ENCODE assay signal across 22 cellular contexts in the genomic region with DNA sequence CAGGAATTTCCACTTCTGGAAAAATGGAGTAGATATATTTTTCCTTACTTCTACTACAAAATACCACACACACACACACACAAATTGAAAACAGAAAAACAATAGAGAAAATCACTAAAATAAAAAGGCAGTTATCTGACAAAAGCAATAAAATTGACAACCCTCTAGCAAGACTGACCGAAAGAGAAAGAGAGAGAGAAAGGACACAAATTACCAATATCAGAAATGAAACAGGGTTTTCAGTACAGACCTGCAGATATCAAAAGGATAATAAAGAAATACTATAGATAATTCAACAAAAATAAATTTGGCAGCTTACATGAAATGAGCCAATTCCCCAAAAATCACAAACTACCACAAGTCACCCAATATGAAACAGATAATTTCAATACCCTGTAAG.
"Had no signal": no experiment of that assay in that cellular context is flagged by ENCODE, and none has a peak within 500 bp of the region (broad histone marks: within the 10 kb centered on the region; RNA-seq: fewer than 3 reads in every experiment).

No MANE protein-coding gene starts in this region.

- H3K36me3 Mint-ChIP-seq: mesothelial cell of epicardium; naive B cell; natural killer cell treated with Interleukin-12 subunit alpha and Interleukin-12 subunit beta and Interleukin-15 and Interleukin-18, amount 100 ng/mL, for 72 hours; stimulated activated naive B cell treated with anti-CD40 and anti-IgM and Interleukin-4, amounts not matched to agents 10 μg/mL and 1 μg/mL and 100 μg/mL, for 72 hours had no signal

- H3K9me3 Mint-ChIP-seq: naive B cell; natural killer cell treated with Interleukin-12 subunit alpha and Interleukin-12 subunit beta and Interleukin-15 and Interleukin-18, amount 100 ng/mL, for 72 hours; stimulated activated naive B cell treated with anti-CD40 and anti-IgM and Interleukin-4, amounts not matched to agents 10 μg/mL and 1 μg/mL and 100 μg/mL, for 72 hours had no signal

- H3K27ac Mint-ChIP-seq: mesothelial cell of epicardium; naive B cell; natural killer cell treated with Interleukin-12 subunit alpha and Interleukin-12 subunit beta and Interleukin-15 and Interleukin-18, amount 100 ng/mL, for 72 hours; progenitor cell of endocrine pancreas; stimulated activated naive B cell treated with anti-CD40 and anti-IgM and Interleukin-4, amounts not matched to agents 10 μg/mL and 1 μg/mL and 100 μg/mL, for 72 hours had no signal

- H3K36me3 ChIP-seq: left ventricle myocardium inferior, ovary, right atrium auricular region, right lobe of liver, stomach, thyroid gland, transverse colon, upper lobe of left lung, vagina had no signal

- H3K9me3 ChIP-seq: left ventricle myocardium inferior, ovary, right atrium auricular region, right lobe of liver, stomach, testis, thyroid gland, transverse colon, upper lobe of left lung, vagina had no signal

- H3K27ac ChIP-seq: left ventricle myocardium inferior, ovary, right atrium auricular region, right lobe of liver, stomach, testis, thyroid gland, transverse colon, upper lobe of left lung, vagina had no signal

- H3K4me3 ChIP-seq: left ventricle myocardium inferior, lung, ovary, right atrium auricular region, right lobe of liver, smooth muscle cell, stomach, testis, thyroid gland, transverse colon, upper lobe of left lung, vagina had no signal

- H3K4me1 ChIP-seq: left ventricle myocardium inferior, right atrium auricular region, right lobe of liver, stomach, testis, thyroid gland, transverse colon, upper lobe of left lung, vagina had no signal

- H3K4me3 Mint-ChIP-seq: mesothelial cell of epicardium; naive B cell; natural killer cell treated with Interleukin-12 subunit alpha and Interleukin-12 subunit beta and Interleukin-15 and Interleukin-18, amount 100 ng/mL, for 72 hours; stimulated activated naive B cell treated with anti-CD40 and anti-IgM and Interleukin-4, amounts not matched to agents 10 μg/mL and 1 μg/mL and 100 μg/mL, for 72 hours had no signal

- H3K4me1 Mint-ChIP-seq: mesothelial cell of epicardium; naive B cell; stimulated activated naive B cell treated with anti-CD40 and anti-IgM and Interleukin-4, amounts not matched to agents 10 μg/mL and 1 μg/mL and 100 μg/mL, for 72 hours had no signal

- H3K27me3 ChIP-seq: ovary, right atrium auricular region, right lobe of liver, stomach, testis, thyroid gland, transverse colon, upper lobe of left lung, vagina had no signal

- H3K4me2 ChIP-seq: smooth muscle cell had no signal

- ATAC-seq: natural killer cell treated with Interleukin-12 subunit alpha and Interleukin-12 subunit beta and Interleukin-15 and Interleukin-18, amount 100 ng/mL, for 72 hours; right lobe of liver; stimulated activated naive B cell treated with anti-CD40 and anti-IgM and Interleukin-4, amounts not matched to agents 10 μg/mL and 1 μg/mL and 100 μg/mL, for 72 hours; stimulated activated naive CD8-positive, alpha-beta T cell treated with anti-CD3 and anti-CD28 coated beads, Interleukin-15, Interleukin-2, amounts not matched to agents 100 U/mL and 50 U/mL, for 24 hours had no signal

- DNase-seq: islet precursor cell; left ventricle myocardium inferior; mesendoderm; naive B cell; ovary; right lobe of liver; stimulated activated CD4-positive, alpha-beta T cell treated with anti-CD3 and anti-CD28 coated beads, Interleukin-1b, Interleukin-23, amount 100 ng/mL, for 48 hours; stimulated activated CD4-positive, alpha-beta T cell treated with anti-CD3 and anti-CD28 coated beads, Interleukin-4, amount 100 ng/mL, for 1 hour; stimulated activated naive B cell treated with anti-CD40 and anti-IgM and Interleukin-4, amounts not matched to agents 10 μg/mL and 1 μg/mL and 100 μg/mL, for 72 hours; stimulated activated naive CD8-positive, alpha-beta T cell treated with anti-CD3 and anti-CD28 coated beads, Interleukin-15, Interleukin-2, amounts not matched to agents 100 U/mL and 50 U/mL, for 24 hours; stomach; testis; thyroid gland; transverse colon; upper lobe of left lung had no signal
